Comparison of ENCODE assay signal across 25 cellular contexts in genomic region chr11:10573556-10573955, GRCh38. TPM values are rescaled to one million over a fixed set of nuclear protein-coding genes. Genes with fewer than 3 reads are reported as not detected.
DNase-seq lines count a peak whose midpoint lies in the region; ATAC-seq, FAIRE-seq and TF ChIP-seq lines count a peak whose summit lies in the region.
"Had no signal": no experiment of that assay in that cellular context is flagged by ENCODE, and none has a peak within 500 bp of the region (broad histone marks: within the 10 kb centered on the region; RNA-seq: fewer than 3 reads in every experiment).

No MANE protein-coding gene starts in this region.

- ATAC-seq in heart left ventricle = peak in 3 of 4 donors; percentile 21 to 72 (median 24)
- ATAC-seq in Right ventricle myocardium inferior = no peak
- no peak for ATAC-seq in GM21576 (IDR thresholded peaks at IDR 0.05; ENCODE audit: unreplicated experiment)
- ATAC-seq: GM12878, Panc1 had no signal

- H3K4me3 ChIP-seq in heart left ventricle (no peak overlapping the region), endothelial cell of umbilical vein (replicated peaks in 1 of 3; ENCODE audit: insufficient read depth in 1 of 3, low read depth in 1 of 3, low read length in 3 of 3) (no peak overlapping the region)
- H3K4me3 ChIP-seq: BLaER1, GM12878 had no signal

- no peak for TF ChIP-seq CTCF in heart left ventricle (IDR thresholded peaks at IDR 0.05)
- TF ChIP-seq CTCF in endothelial cell of umbilical vein (IDR thresholded peaks at IDR 0.05; ENCODE audit: extremely low read depth in 1 of 2, insufficient read depth in 1 of 2, low read depth in 1 of 2, low read length in 2 of 2) = no peak

- H3K36me3 ChIP-seq in heart left ventricle (peaks cover 0 to 15% (median 0%) of the 10 kb centered on the region in 9 donors), endothelial cell of umbilical vein (ENCODE audit: control insufficient read depth in 2 of 2, extremely low read depth in 1 of 2, insufficient read depth in 2 of 2, low read length in 2 of 2) (no peaks in the 10 kb centered on the region)
- H3K36me3 ChIP-seq: BLaER1 had no signal

- intact Hi-C loops in heart left ventricle (cut with DNase I) = no loop called here
- intact Hi-C loops in Right ventricle myocardium inferior (cut with DNase I) = no loop called here
- intact Hi-C loops in endothelial cell of umbilical vein (cut with micrococcal nuclease) = loop anchor here (1.0 kb wide), 1 partner anchor 8 kb away; no protein-coding TSS in a partner anchor

- POLR2A ChIA-PET in endothelial cell of umbilical vein (lab: Charles Lee) = interaction anchor here (1.1 to 1.7 kb wide), 2 partner anchors 11 to 34 kb away, joined by 3 to 7 read pairs; no protein-coding TSS in a partner anchor

- no peak overlapping the region for H3K4me2 ChIP-seq in endothelial cell of umbilical vein (ENCODE audit: insufficient read depth, low read length)
- H3K4me2 ChIP-seq: BLaER1 had no signal

- H3K9ac ChIP-seq in endothelial cell of umbilical vein (replicated peaks; ENCODE audit: extremely low read depth, insufficient read depth, low read length) = no peak overlapping the region
- H3K9ac ChIP-seq: BLaER1 had no signal

- no peaks in the 10 kb centered on the region for H3K79me2 ChIP-seq in endothelial cell of umbilical vein (ENCODE audit: control insufficient read depth, insufficient read depth, low read length)

- 63 to 77% (median 76%) methylated on average over 3 of the region's 3 CpGs for WGBS in heart left ventricle, 4 donors

- H3K27me3 ChIP-seq in heart left ventricle (no peaks in the 10 kb centered on the region), endothelial cell of umbilical vein (ENCODE audit: control insufficient read depth in 2 of 2, insufficient read depth in 2 of 2, low read length in 2 of 2) (no peaks in the 10 kb centered on the region)
- H3K27me3 ChIP-seq: BLaER1 had no signal

- H3K4me1 ChIP-seq in heart left ventricle (peaks cover 0 to 26% (median 8%) of the 10 kb centered on the region in 12 donors), endothelial cell of umbilical vein (ENCODE audit: control insufficient read depth, extremely low read depth, insufficient read depth, low read length) (peaks cover 21% of the 10 kb centered on the region)
- H3K4me1 ChIP-seq: BLaER1 had no signal

- peak; percentile 95 for FAIRE-seq in endothelial cell of umbilical vein (lab: Jason Lieb, UNC)
- FAIRE-seq: GM12878 had no signal

- no peak overlapping the region for H2AFZ ChIP-seq in endothelial cell of umbilical vein (ENCODE audit: low read depth, low read length)

- dilution Hi-C loops in endothelial cell of umbilical vein (cut with MboI; ENCODE audit: extremely low pct_ligation_motif_present, low sequenced_read_pairs) = no loop called here

- CTCF ChIA-PET in endothelial cell of umbilical vein (lab: Charles Lee) = interaction anchor here (1.7 to 2.3 kb wide), 2 partner anchors 11 to 32 kb away, joined by 8 to 9 read pairs; partner anchors contain the start of gene RNF141

- DNase-seq in heart left ventricle = no peak
- DNase-seq in Right ventricle myocardium inferior (ENCODE audit: missing footprints) = no peak
- peak; percentile 73 for DNase-seq in endothelial cell of umbilical vein (ENCODE audit: low read depth, low spot score)
- DNase-seq in lung microvascular endothelial cell (ENCODE audit: low read depth in 2 of 2) = peak; percentile 51 to 75
- DNase-seq in EL = no peak
- no peak for DNase-seq in OCI-M2 (lab: John Stamatoyannopoulos, UW; ENCODE audit: unreplicated experiment)
- DNase-seq: ACHN; CD4-positive, alpha-beta T cell; COR-L47; DMS79 treated with DMSO at 0.1 percent for 48 hours; H9; HFFc6; KBM-7; MM.1S; NCI-H1048; NCI-H1436; NCI-H187 treated with DMSO at 0.1 percent for 48 hours; NCI-H510A had no signal

- no TSS peak for BruUV-seq in endothelial cell of umbilical vein (replicated peaks; lab: Mats Ljungman, UMichigan)

- no peaks in the 10 kb centered on the region for H3K9me3 ChIP-seq in heart left ventricle
- H3K9me3 ChIP-seq in endothelial cell of umbilical vein (replicated peaks; ENCODE audit: control insufficient read depth, insufficient read depth, low read length) = no peaks in the 10 kb centered on the region
- H3K9me3 ChIP-seq: BLaER1 had no signal

- H3K9me1 ChIP-seq in endothelial cell of umbilical vein (replicated peaks; ENCODE audit: control insufficient read depth, extremely low read depth, insufficient read depth, low read length) = no peaks in the 10 kb centered on the region

- H4K20me1 ChIP-seq in endothelial cell of umbilical vein (replicated peaks; ENCODE audit: control insufficient read depth, extremely low read depth, insufficient read depth, low read length) = no peaks in the 10 kb centered on the region
- H4K20me1 ChIP-seq: BLaER1 had no signal

- TF ChIP-seq POLR2A in heart left ventricle (IDR thresholded peaks at IDR 0.05) (no peak), endothelial cell of umbilical vein (IDR thresholded peaks at IDR 0.05; ENCODE audit: low read depth, low read length) (no peak)

- H3K27ac ChIP-seq in heart left ventricle (peak overlapping the region in 2 of 12 donors; percentile 22 to 34), endothelial cell of umbilical vein (ENCODE audit: insufficient read depth, low read depth, low read length) (peak overlapping the region; percentile 36), temporal lobe (ENCODE audit: low read depth, low read length) (peak overlapping the region; percentile 46)
- H3K27ac ChIP-seq: 22Rv1, BLaER1 had no signal

TF ChIP-seq in endothelial cell of umbilical vein, 7 proteins besides CTCF, POLR2A, EP300 and RAD21:
- TF ChIP-seq GATA2 (IDR thresholded peaks at IDR 0.05; ENCODE audit: insufficient read depth, insufficient read length, low read depth, low read length) (no peak), EZH2 (IDR thresholded peaks at IDR 0.05; ENCODE audit: borderline replicate concordance, low read depth, low read length, severe bottlenecking) (no peak), JUN (IDR thresholded peaks at IDR 0.05; ENCODE audit: borderline replicate concordance, insufficient read depth, insufficient read length, low read depth) (peak; percentile 52), MAX (IDR thresholded peaks at IDR 0.05; ENCODE audit: insufficient read depth, insufficient read length) (no peak), FOS (IDR thresholded peaks at IDR 0.05; ENCODE audit: borderline replicate concordance, insufficient read depth, low read length) (peak; percentile 46), POLR2AphosphoS5 (IDR thresholded peaks at IDR 0.05; ENCODE audit: insufficient read depth, low read depth, low read length) (no peak), MYC (IDR thresholded peaks at IDR 0.05; ENCODE audit: low read depth, low read length) (no peak)

RNA-seq across cellular contexts. Expression of gene LYVE1, which starts 5.1 kb away (rescaled TPM):
- 100 to 1,000 TPM in 1 of 9 donors, 10 to 100 TPM in 7, 1 to 10 TPM in 1; 8.1 to 163 (median 36.6) TPM for total RNA-seq in heart left ventricle
- 10 to 100 TPM in 1 of 2 donors, 1 to 10 TPM in 1; 8.5 to 15.5 TPM for polyA plus RNA-seq in heart left ventricle
- total RNA-seq in Right ventricle myocardium inferior = 106 TPM
- 1.5 and 7.6 TPM in 2 replicates for total RNA-seq in endothelial cell of umbilical vein
- polyA plus RNA-seq in endothelial cell of umbilical vein = 4.6 and 5.3 TPM in 2 replicates
- 1.9 and 3.3 TPM in 2 replicates for polyA plus RNA-seq in endothelial cell of umbilical vein (2011; cell fraction: cytosol; rRNA removed)
- 3.0 and 3.1 TPM in 2 replicates for polyA plus RNA-seq in endothelial cell of umbilical vein (2011; cell fraction: nucleus; rRNA removed)
- 10.6 and 25.1 TPM in 2 replicates for polyA plus RNA-seq in endothelial cell of umbilical vein (2012)
- polyA minus RNA-seq in endothelial cell of umbilical vein = 5.2 and 12.6 TPM in 2 replicates
- not detected for polyA minus RNA-seq in endothelial cell of umbilical vein (2011; cell fraction: cytosol; rRNA and poly(A)+ RNA removed)
- 1.0 and 2.4 TPM in 2 replicates for polyA minus RNA-seq in endothelial cell of umbilical vein (2011; cell fraction: nucleus; rRNA and poly(A)+ RNA removed)
- total RNA-seq in lung microvascular endothelial cell = 101 and 140 TPM in 2 replicates
- total RNA-seq in temporal lobe = 4.9 TPM
- total RNA-seq: CD4-positive, alpha-beta T cell; H9; HT1080 had no signal
- polyA plus RNA-seq: GM12878 had no signal

RNA-seq across cellular contexts. Expression of gene RNF141, which starts 32.6 kb away (rescaled TPM):
- total RNA-seq in heart left ventricle (10 to 100 TPM; 18.8 to 42.8 (median 36.5) TPM), Right ventricle myocardium inferior (37.9 TPM), endothelial cell of umbilical vein (31.8 and 32.4 TPM in 2 replicates), lung microvascular endothelial cell (41.2 and 49.0 TPM in 2 replicates), temporal lobe (64.7 TPM)
- polyA plus RNA-seq in heart left ventricle (10 to 100 TPM in 1 of 2 donors, 1 to 10 TPM in 1; 7.8 to 11.6 TPM), endothelial cell of umbilical vein (7.1 and 9.4 TPM in 2 replicates)
- 9.6 and 10.5 TPM in 2 replicates for polyA plus RNA-seq in endothelial cell of umbilical vein (2011; cell fraction: cytosol; rRNA removed)
- polyA plus RNA-seq in endothelial cell of umbilical vein (2011; cell fraction: nucleus; rRNA removed) = 6.1 and 8.2 TPM in 2 replicates
- polyA plus RNA-seq in endothelial cell of umbilical vein (2012) = 45.7 and 50.3 TPM in 2 replicates
- 12.9 and 15.3 TPM in 2 replicates for polyA minus RNA-seq in endothelial cell of umbilical vein
- polyA minus RNA-seq in endothelial cell of umbilical vein (2011; cell fraction: cytosol; rRNA and poly(A)+ RNA removed) = 5.2 TPM
- 7.5 and 12.5 TPM in 2 replicates for polyA minus RNA-seq in endothelial cell of umbilical vein (2011; cell fraction: nucleus; rRNA and poly(A)+ RNA removed)

Comparison
In these comparisons a context has a peak if more than half of its experiments do, and no peak if none do; other contexts are left out.
1. ATAC-seq: peak in heart left ventricle (3 of 4); none in Right ventricle myocardium inferior (single experiment) and GM21576 (single experiment).
2. DNase-seq: peak in endothelial cell of umbilical vein (single experiment) and lung microvascular endothelial cell (2 of 2); none in heart left ventricle (0 of 5), Right ventricle myocardium inferior (single experiment), EL (single experiment) and OCI-M2 (single experiment).